23 cellular contexts compared by ENCODE assay signal in genomic region chr5:135012951-135013391, GRCh38. TPM values are rescaled to one million over a fixed set of nuclear protein-coding genes. Genes with fewer than 3 reads are reported as not detected.
DNase-seq lines count a peak whose midpoint lies in the region; ATAC-seq, FAIRE-seq and TF ChIP-seq lines count a peak whose summit lies in the region.
"Had no signal": no experiment of that assay in that cellular context is flagged by ENCODE, and none has a peak within 500 bp of the region (broad histone marks: within the 10 kb centered on the region; RNA-seq: fewer than 3 reads in every experiment).

No MANE protein-coding gene starts in this region.

- H3K4me3 Mint-ChIP-seq in osteocyte (ENCODE audit: unreplicated experiment), result no peak overlapping the region
- H3K4me3 Mint-ChIP-seq: activated naive CD4-positive, alpha-beta T cell treated with anti-CD3 and anti-CD28 coated beads, Interleukin-2, amount 10 ng/mL, durations not matched to agents 7 days and 5 days; CD4-positive, alpha-beta T cell had no signal

- no peak overlapping the region for H2AFZ ChIP-seq in K562 (ENCODE audit: low read depth, low read length)

- intact Hi-C loops in K562 (cut with micrococcal nuclease) (loop anchor here (10.0 kb wide), 2 partner anchors 172 to 322 kb away; no protein-coding TSS in a partner anchor), left ventricle myocardium superior (cut with micrococcal nuclease) (no loop called here)

- CTCF ChIA-PET in K562 (lab: Yijun Ruan, JAX; ENCODE audit: low intra/inter-chr PET ratio), result interaction anchor here (0.5 kb wide), 1 partner anchor 19 kb away, joined by 3 read pairs; no protein-coding TSS in a partner anchor

- H3K9me3 ChIP-seq in K562 (replicated peaks; ENCODE audit: control insufficient read depth, insufficient read depth, low read depth, low read length), result no peaks in the 10 kb centered on the region
- H3K9me3 ChIP-seq: HAP-1 had no signal

- DNase-seq in Ammon's horn (ENCODE audit: low spot score) (peak; percentile 35), K562 (ENCODE audit: extremely low read depth in 1 of 4, low spot score in 3 of 4) (no peak), left ventricle myocardium superior (no peak), osteocyte (ENCODE audit: extremely low spot score, unreplicated experiment) (peak; percentile 71), NOMO-1 treated with dmso at 0.1 percent for 144 hours (lab: John Stamatoyannopoulos, UW; ENCODE audit: unreplicated experiment) (no peak), NCI-H2171 treated with DMSO at 0.1 percent for 48 hours (lab: John Stamatoyannopoulos, UW) (no peak)
- DNase-seq: activated naive CD4-positive, alpha-beta T cell treated with anti-CD3 and anti-CD28 coated beads, Interleukin-2, amount 10 ng/mL, durations not matched to agents 7 days and 5 days; activated T-cell treated with anti-CD3 and anti-CD28 coated beads, Interleukin-2, amount 50 U/mL, for 48 hours; CD4-positive, alpha-beta T cell; cerebellar nuclear complex; effector CD8-positive, alpha-beta T cell; NCI-H187 treated with DMSO at 0.1 percent for 48 hours; NCI-H345; occipital lobe had no signal

- H3K79me2 ChIP-seq in K562 (ENCODE audit: control insufficient read depth, insufficient read depth, low read length), result no peaks in the 10 kb centered on the region

- H3K27ac ChIP-seq in K562 (ENCODE audit: extremely low read depth, low read depth, low read length), result no peak overlapping the region
- H3K27ac ChIP-seq: KMS-11 had no signal

- no peaks in the 10 kb centered on the region; the same call in 1 of the 2 replicates for H4K20me1 ChIP-seq in K562 (replicated peaks; ENCODE audit: control insufficient read depth, insufficient read depth, low read length)

- H3K4me1 Mint-ChIP-seq in osteocyte (ENCODE audit: unreplicated experiment), result no peaks in the 10 kb centered on the region
- H3K4me1 Mint-ChIP-seq: activated naive CD4-positive, alpha-beta T cell treated with anti-CD3 and anti-CD28 coated beads, Interleukin-2, amount 10 ng/mL, durations not matched to agents 7 days and 5 days had no signal

- H3K27me3 Mint-ChIP-seq in osteocyte (ENCODE audit: unreplicated experiment), result peaks cover 17% of the 10 kb centered on the region
- H3K27me3 Mint-ChIP-seq: CD4-positive, alpha-beta T cell had no signal

- TF ChIP-seq EP300 in K562 (IDR thresholded peaks at IDR 0.05; ENCODE audit: low read length), result no peak

- no peaks in the 10 kb centered on the region for H3K9me1 ChIP-seq in K562 (ENCODE audit: control insufficient read depth, insufficient read depth, low read length)

- TF ChIP-seq CTCF in K562 (IDR thresholded peaks at IDR 0.05 in 2 of 3, conservative IDR thresholded peaks at IDR 0.05 in 1 of 3; ENCODE audit: insufficient read depth in 2 of 3, low read depth in 1 of 3, low read length in 3 of 3) (no peak), osteocyte (IDR thresholded peaks at IDR 0.05) (no peak)

- H3K27ac Mint-ChIP-seq in osteocyte (ENCODE audit: unreplicated experiment), result no peak overlapping the region
- H3K27ac Mint-ChIP-seq: activated naive CD4-positive, alpha-beta T cell treated with anti-CD3 and anti-CD28 coated beads, Interleukin-2, amount 10 ng/mL, durations not matched to agents 7 days and 5 days; CD4-positive, alpha-beta T cell had no signal

- POLR2A ChIA-PET in K562 (lab: Yijun Ruan, JAX), result interaction anchor here (6.1 kb wide), 1 partner anchor 13 kb away, joined by 35 read pairs; no protein-coding TSS in a partner anchor

- BruUV-seq in K562 (replicated peaks; lab: Mats Ljungman, UMichigan), result no TSS peak

- H3K27me3 ChIP-seq in K562 (ENCODE audit: control insufficient read depth in 2 of 2, insufficient read depth in 2 of 2, low read length in 2 of 2), result no peaks in the 10 kb centered on the region

- H3K36me3 Mint-ChIP-seq in osteocyte (ENCODE audit: unreplicated experiment), result no peaks in the 10 kb centered on the region
- H3K36me3 Mint-ChIP-seq: activated naive CD4-positive, alpha-beta T cell treated with anti-CD3 and anti-CD28 coated beads, Interleukin-2, amount 10 ng/mL, durations not matched to agents 7 days and 5 days had no signal

- H3K4me1 ChIP-seq in K562 (replicated peaks in 1 of 2; ENCODE audit: control insufficient read depth in 2 of 2, insufficient read depth in 2 of 2, low read length in 2 of 2), result peaks cover 3 to 5% of the 10 kb centered on the region in 2 experiments; a peak in 2 of 5 replicates
- H3K4me1 ChIP-seq: HAP-1 had no signal

- WGBS in K562 (ENCODE audit: insufficient coverage, low coverage, missing lambda C conversion rate), result 81% methylated on average over 5 of the region's 5 CpGs

- H3K9me3 Mint-ChIP-seq in osteocyte (ENCODE audit: unreplicated experiment), result no peaks in the 10 kb centered on the region
- H3K9me3 Mint-ChIP-seq: activated naive CD4-positive, alpha-beta T cell treated with anti-CD3 and anti-CD28 coated beads, Interleukin-2, amount 10 ng/mL, durations not matched to agents 7 days and 5 days; CD4-positive, alpha-beta T cell had no signal

- in situ Hi-C loops in K562 (cut with MboI), result loop anchor here (10.0 kb wide), 1 partner anchor 322 kb away; no protein-coding TSS in a partner anchor

- no peak for TF ChIP-seq POLR2A in K562 (conservative IDR thresholded peaks at IDR 0.05)

- H3K4me3 ChIP-seq in K562, result no peak overlapping the region
- H3K4me3 ChIP-seq: GM12878, HAP-1 had no signal

- H3K9ac ChIP-seq in K562 (ENCODE audit: insufficient read depth in 1 of 2, low read depth in 2 of 2, low read length in 2 of 2), result no peak overlapping the region
- H3K9ac ChIP-seq: KMS-11 had no signal

- no peak for ATAC-seq in K562
- peak; percentile 83 for ATAC-seq in left ventricle myocardium superior
- ATAC-seq in HG03097 (IDR thresholded peaks at IDR 0.05; ENCODE audit: low FRiP score, unreplicated experiment), result no peak
- ATAC-seq in GM21447 (IDR thresholded peaks at IDR 0.05; ENCODE audit: unreplicated experiment), result no peak
- ATAC-seq: GM12878, SK-N-SH treated with all-trans-retinoic acid at 6 μM for 48 hours had no signal

- H3K4me2 ChIP-seq in K562 (ENCODE audit: insufficient read depth, low read length), result no peak overlapping the region
- H3K4me2 ChIP-seq: KMS-11 had no signal

- no peaks in the 10 kb centered on the region for H3K36me3 ChIP-seq in K562 (ENCODE audit: control insufficient read depth, insufficient read depth, low read length)
- H3K36me3 ChIP-seq: HAP-1 had no signal

- no peak for FAIRE-seq in K562 (lab: Jason Lieb, UNC)
- FAIRE-seq: GM12878, GM19239, RCC 7860 had no signal

- TF ChIP-seq RAD21 in K562 (CRISPR knock-in tag; conservative IDR thresholded peaks at IDR 0.05 in 1 of 2, IDR thresholded peaks at IDR 0.05 in 1 of 2), result no peak

TF ChIP-seq in K562, 482 proteins besides CTCF, POLR2A, EP300 and RAD21 (continues in another document):
- TF ChIP-seq CREM (IDR thresholded peaks at IDR 0.05; ENCODE audit: low read depth), result no peak
- no peak for TF ChIP-seq ARID1B (IDR thresholded peaks at IDR 0.05)
- no peak for TF ChIP-seq ZFPM2 (CRISPR knock-in tag; IDR thresholded peaks at IDR 0.05)
- no peak for TF ChIP-seq ZNF212 (CRISPR knock-in tag; IDR thresholded peaks at IDR 0.05)

RNA-seq across cellular contexts. Expression of gene PITX1, which starts 21.1 kb away (rescaled TPM):
- total RNA-seq in K562 (2011; cell fraction: chromatin; rRNA removed; ENCODE audit: low replicate concordance), result 10.2 and 35.6 TPM in 2 replicates
- total RNA-seq in K562 (2011; cell fraction: nucleolus; rRNA removed), result 39.9 and 42.6 TPM in 2 replicates
- 19.5 and 26.3 TPM in 2 replicates for total RNA-seq in K562 (2011; cell fraction: nucleoplasm; rRNA removed)
- total RNA-seq in K562 (2014; rRNA removed) (59.8 and 73.9 TPM in 2 replicates), K562 (2014; rRNA removed; fragmentation: Illumina TruSeq; extraction: Trizol) (2.3 and 3.1 TPM in 2 replicates), K562 (2015; rRNA removed; fragmentation: Illumina TruSeq; extraction: Trizol) (24.9 and 25.3 TPM in 2 replicates), K562 (2021) (88.2 and 90.4 TPM in 2 replicates), left ventricle myocardium superior (not detected), osteocyte (0.13 TPM in 1 of 2 replicates, not detected in the other)
- polyA plus RNA-seq in K562 (2011; rRNA removed) (30.8 and 50.1 TPM in 2 replicates), K562 (2014; fragmentation: Illumina TruSeq; extraction: Trizol) (7.4 and 35.6 TPM in 2 replicates), K562 (2014; fragmentation: Nextera tagmentation; extraction: Ambion mirVana) (under 1 TPM; 0.13 to 0.17 TPM), K562 (2014; rRNA removed) (58.7 and 64.6 TPM in 2 replicates)
- 91.0 and 189 TPM in 2 replicates for polyA plus RNA-seq in K562 (2011; cell fraction: cytosol; rRNA removed)
- polyA plus RNA-seq in K562 (2011; cell fraction: nucleus; rRNA removed), result 68.1 and 94.4 TPM in 2 replicates
- 34.0 and 38.0 TPM in 2 replicates for polyA plus RNA-seq in K562 (2012)
- polyA minus RNA-seq in K562 (2011; rRNA and poly(A)+ RNA removed), result 12.0 and 21.7 TPM in 2 replicates
- polyA minus RNA-seq in K562 (2011; cell fraction: cytosol; rRNA and poly(A)+ RNA removed), result 56.3 and 80.4 TPM in 2 replicates
- polyA minus RNA-seq in K562 (2011; cell fraction: nucleus; rRNA and poly(A)+ RNA removed), result 21.8 and 31.4 TPM in 2 replicates
- total RNA-seq: CD4-positive, alpha-beta T cell; liver; occipital lobe had no signal

RNA-seq across cellular contexts. Expression of gene CATSPER3, which starts 45.3 kb away (rescaled TPM):
- 3.2 TPM in 2 replicates for total RNA-seq in K562 (2011; cell fraction: chromatin; rRNA removed; ENCODE audit: low replicate concordance)
- 2.2 and 2.4 TPM in 2 replicates for total RNA-seq in K562 (2011; cell fraction: nucleolus; rRNA removed)
- total RNA-seq in K562 (2011; cell fraction: nucleoplasm; rRNA removed), result 1.5 and 1.7 TPM in 2 replicates
- total RNA-seq in K562 (2014; rRNA removed) (0.14 and 0.45 TPM in 2 replicates), K562 (2014; rRNA removed; fragmentation: Illumina TruSeq; extraction: Trizol) (0.22 and 0.44 TPM in 2 replicates), K562 (2015; rRNA removed; fragmentation: Illumina TruSeq; extraction: Trizol) (0.38 and 0.43 TPM in 2 replicates), K562 (2021) (0.34 and 0.49 TPM in 2 replicates), left ventricle myocardium superior (0.74 TPM), osteocyte (not detected in 2 replicates)
- polyA plus RNA-seq in K562 (2011; rRNA removed) (1.5 and 1.7 TPM in 2 replicates), K562 (2014; fragmentation: Illumina TruSeq; extraction: Trizol) (0.29 and 0.37 TPM in 2 replicates), K562 (2014; fragmentation: Nextera tagmentation; extraction: Ambion mirVana) (under 1 TPM; 0.60 to 0.62 TPM), K562 (2014; rRNA removed) (0.22 and 0.61 TPM in 2 replicates)
- 0.86 and 1.4 TPM in 2 replicates for polyA plus RNA-seq in K562 (2011; cell fraction: cytosol; rRNA removed)
- 2.2 and 4.2 TPM in 2 replicates for polyA plus RNA-seq in K562 (2011; cell fraction: nucleus; rRNA removed)
- 0.44 and 0.97 TPM in 2 replicates for polyA plus RNA-seq in K562 (2012)
- 1.3 and 1.8 TPM in 2 replicates for polyA minus RNA-seq in K562 (2011; rRNA and poly(A)+ RNA removed)
- not detected in 2 replicates for polyA minus RNA-seq in K562 (2011; cell fraction: cytosol; rRNA and poly(A)+ RNA removed)
- 0.94 and 1.00 TPM in 2 replicates for polyA minus RNA-seq in K562 (2011; cell fraction: nucleus; rRNA and poly(A)+ RNA removed)

Comparison
In these comparisons a context has a peak if more than half of its experiments do, and no peak if none do; other contexts are left out.
1. DNase-seq: peak in Ammon's horn (single experiment) and osteocyte (single experiment); none in K562 (0 of 4), left ventricle myocardium superior (single experiment), NOMO-1 treated with dmso at 0.1 percent for 144 hours (single experiment) and NCI-H2171 treated with DMSO at 0.1 percent for 48 hours (single experiment).